27 cellular contexts compared by ENCODE assay signal in the genomic region with DNA sequence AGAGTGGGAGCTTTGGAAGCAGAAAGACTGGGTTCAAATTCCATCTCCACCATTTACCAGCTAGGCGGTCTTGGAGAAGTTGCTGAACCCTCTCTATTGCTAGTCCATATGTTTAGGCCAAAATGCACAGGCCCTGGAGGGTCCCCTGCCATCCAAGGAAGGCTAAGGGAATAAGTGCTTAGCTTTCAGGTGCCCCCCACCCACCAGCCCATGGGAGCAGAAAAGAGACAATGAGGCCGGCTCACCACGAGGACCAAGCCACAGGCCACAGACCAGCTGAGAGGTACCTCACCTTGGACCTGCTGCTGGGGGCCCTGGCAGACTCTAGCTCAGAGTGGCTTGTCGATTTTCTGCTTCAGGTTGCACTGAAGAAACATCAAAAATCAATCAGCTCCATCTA.
"Had no signal": no experiment of that assay in that cellular context is flagged by ENCODE, and none has a peak within 500 bp of the region (broad histone marks: within the 10 kb centered on the region; RNA-seq: fewer than 3 reads in every experiment).

No MANE protein-coding gene starts in this region.

- H3K4me3 ChIP-seq: breast epithelium, dorsolateral prefrontal cortex, gastrocnemius medialis, hepatocyte, neural progenitor cell, upper lobe of left lung had no signal

- H3K27ac ChIP-seq: breast epithelium, gastrocnemius medialis, hepatocyte, neural progenitor cell, upper lobe of left lung had no signal

- H3K27me3 ChIP-seq: breast epithelium, dorsolateral prefrontal cortex, gastrocnemius medialis, neural progenitor cell, upper lobe of left lung had no signal

- H3K9me3 ChIP-seq: breast epithelium, gastrocnemius medialis, upper lobe of left lung had no signal

- H3K9ac ChIP-seq: neural progenitor cell had no signal

- H3K27ac Mint-ChIP-seq: activated naive CD4-positive, alpha-beta T cell treated with anti-CD3 and anti-CD28 coated beads, Interleukin-2, amount 50 U/mL, for 72 hours; activated T-helper 17 cell treated with anti-CD3 and anti-CD28 coated beads, Interleukin-2, amount 50 U/mL, for 72 hours; naive thymus-derived CD8-positive, alpha-beta T cell; neural progenitor cell; stimulated activated effector memory CD8-positive, alpha-beta T cell treated with anti-CD3 and anti-CD28 coated beads, Interleukin-12 subunit alpha, Interleukin-12 subunit beta, amount 100 ng/mL, for 72 hours; stimulated activated naive CD8-positive, alpha-beta T cell treated with anti-CD3 and anti-CD28 coated beads, Interleukin-15, Interleukin-2, amounts not matched to agents 100 ng/mL and 50 ng/mL, for 24 hours; WTC11 had no signal

- H3K36me3 Mint-ChIP-seq: activated naive CD4-positive, alpha-beta T cell treated with anti-CD3 and anti-CD28 coated beads, Interleukin-2, amount 50 U/mL, for 72 hours; naive thymus-derived CD8-positive, alpha-beta T cell; neural progenitor cell; stimulated activated effector memory CD8-positive, alpha-beta T cell treated with anti-CD3 and anti-CD28 coated beads, Interleukin-12 subunit alpha, Interleukin-12 subunit beta, amount 100 ng/mL, for 72 hours; WTC11 had no signal

- H3K4me1 Mint-ChIP-seq: activated T-helper 17 cell treated with anti-CD3 and anti-CD28 coated beads, Interleukin-2, amount 50 U/mL, for 72 hours; central memory CD8-positive, alpha-beta T cell; naive thymus-derived CD8-positive, alpha-beta T cell; neural progenitor cell; stimulated activated effector memory CD8-positive, alpha-beta T cell treated with anti-CD3 and anti-CD28 coated beads, Interleukin-12 subunit alpha, Interleukin-12 subunit beta, amount 100 ng/mL, for 72 hours had no signal

- ATAC-seq: activated naive CD4-positive, alpha-beta T cell treated with anti-CD3 and anti-CD28 coated beads, Interleukin-2, amount 50 U/mL, for 72 hours; activated T-cell treated with anti-CD3 and anti-CD28 coated beads, Interleukin-2, amount 50 U/mL, for 4 hours; activated T-helper 17 cell treated with anti-CD3 and anti-CD28 coated beads, Interleukin-2, amount 50 U/mL, for 72 hours; gastrocnemius medialis; left colon; naive thymus-derived CD8-positive, alpha-beta T cell; right cardiac atrium; stimulated activated effector memory CD8-positive, alpha-beta T cell treated with anti-CD3 and anti-CD28 coated beads, Interleukin-12 subunit alpha, Interleukin-12 subunit beta, amount 100 ng/mL, for 72 hours; WTC11 had no signal

- H3K4me1 ChIP-seq: breast epithelium, gastrocnemius medialis, neural progenitor cell, upper lobe of left lung had no signal

- H3K9me3 Mint-ChIP-seq: activated naive CD4-positive, alpha-beta T cell treated with anti-CD3 and anti-CD28 coated beads, Interleukin-2, amount 50 U/mL, for 72 hours; activated T-cell treated with anti-CD3 and anti-CD28 coated beads, Interleukin-2, amount 50 U/mL, for 4 hours; activated T-helper 17 cell treated with anti-CD3 and anti-CD28 coated beads, Interleukin-2, amount 50 U/mL, for 72 hours; central memory CD8-positive, alpha-beta T cell; naive thymus-derived CD8-positive, alpha-beta T cell; neural progenitor cell; stimulated activated effector memory CD8-positive, alpha-beta T cell treated with anti-CD3 and anti-CD28 coated beads, Interleukin-12 subunit alpha, Interleukin-12 subunit beta, amount 100 ng/mL, for 72 hours; stimulated activated naive CD8-positive, alpha-beta T cell treated with anti-CD3 and anti-CD28 coated beads, Interleukin-15, Interleukin-2, amounts not matched to agents 100 ng/mL and 50 ng/mL, for 24 hours had no signal

- H3K36me3 ChIP-seq: breast epithelium, gastrocnemius medialis, neural progenitor cell, upper lobe of left lung had no signal

- H3K4me3 Mint-ChIP-seq: activated T-cell treated with anti-CD3 and anti-CD28 coated beads, Interleukin-2, amount 50 U/mL, for 4 hours; activated T-helper 17 cell treated with anti-CD3 and anti-CD28 coated beads, Interleukin-2, amount 50 U/mL, for 72 hours; central memory CD8-positive, alpha-beta T cell; naive thymus-derived CD8-positive, alpha-beta T cell; neural progenitor cell; stimulated activated effector memory CD8-positive, alpha-beta T cell treated with anti-CD3 and anti-CD28 coated beads, Interleukin-12 subunit alpha, Interleukin-12 subunit beta, amount 100 ng/mL, for 72 hours; stimulated activated naive CD8-positive, alpha-beta T cell treated with anti-CD3 and anti-CD28 coated beads, Interleukin-15, Interleukin-2, amounts not matched to agents 100 ng/mL and 50 ng/mL, for 24 hours; WTC11 had no signal

- DNase-seq: activated CD4-positive, alpha-beta T cell treated with anti-CD3 and anti-CD28 coated beads for 1 hour; activated CD4-positive, alpha-beta T cell treated with anti-CD3 and anti-CD28 coated beads, Interleukin-2, amount 50 U/mL, for 4 hours; activated naive CD4-positive, alpha-beta T cell; activated T-cell treated with anti-CD3 and anti-CD28 coated beads, Interleukin-2, amount 50 U/mL, for 4 hours; effector memory CD4-positive, alpha-beta T cell; erythroblast; gastrocnemius medialis; left colon; midbrain; naive thymus-derived CD8-positive, alpha-beta T cell; occipital lobe; right cardiac atrium; stimulated activated CD4-positive, alpha-beta T cell treated with anti-CD3 and anti-CD28 coated beads, Interleukin-12 subunit alpha, Interleukin-12 subunit beta, amount 100 ng/mL, for 4 hours; stimulated activated CD4-positive, alpha-beta T cell treated with anti-CD3 and anti-CD28 coated beads, Interleukin-4, amount 100 ng/mL, for 1 hour; substantia nigra; T-helper 2 cell had no signal
